ENCODE assay signal across 1 cellular context in the genomic region with DNA sequence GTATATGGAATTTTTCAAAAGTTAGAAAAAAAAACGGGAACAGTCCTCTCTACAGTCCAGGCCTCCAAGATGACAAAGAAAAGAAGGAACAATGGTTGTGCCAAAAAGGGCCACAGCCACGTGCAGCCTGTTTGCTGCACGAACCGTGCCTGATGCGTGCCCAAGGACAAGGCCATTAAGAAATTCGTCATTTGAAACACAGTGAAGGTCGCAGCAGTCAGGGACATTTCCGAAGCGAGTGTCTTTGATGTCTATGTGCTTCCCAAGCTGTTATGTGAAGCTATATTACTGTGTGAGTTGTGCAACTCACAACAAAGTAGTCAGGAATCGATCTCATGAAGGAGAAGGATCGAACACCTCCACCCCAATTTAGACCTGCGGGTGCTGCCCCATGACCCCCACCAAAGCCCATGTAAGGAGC.
TF ChIP-seq lines count a peak whose summit lies in the region.

No MANE protein-coding gene starts in this region.

TF ChIP-seq in HepG2, 621 proteins besides CTCF, POLR2A, EP300 and RAD21 (continued from another document and continues in another):
- TF ChIP-seq ZNF34 (CRISPR knock-in tag; IDR thresholded peaks at IDR 0.05; ENCODE audit: borderline replicate concordance) (no peak), RAD51 (IDR thresholded peaks at IDR 0.05; ENCODE audit: borderline replicate concordance) (no peak), ZNF777 (CRISPR knock-in tag; IDR thresholded peaks at IDR 0.05) (no peak), ZMYM2 (CRISPR knock-in tag; IDR thresholded peaks at IDR 0.05) (no peak), SP2 (CRISPR knock-in tag; IDR thresholded peaks at IDR 0.05) (no peak), DPF2 (CRISPR knock-in tag; IDR thresholded peaks at IDR 0.05; ENCODE audit: borderline replicate concordance, low read depth) (no peak), KDM4B (CRISPR knock-in tag; IDR thresholded peaks at IDR 0.05) (no peak), HMG20A (CRISPR knock-in tag; IDR thresholded peaks at IDR 0.05; ENCODE audit: borderline replicate concordance) (peak; percentile 92), ZNF460 (CRISPR knock-in tag; IDR thresholded peaks at IDR 0.05; ENCODE audit: borderline replicate concordance) (no peak), ZNF329 (CRISPR knock-in tag; IDR thresholded peaks at IDR 0.05; ENCODE audit: low read depth) (no peak), MEF2D (CRISPR knock-in tag; IDR thresholded peaks at IDR 0.05) (0 out of 2 replicates have a peak, but pooled peaks have one; percentile 30), MYC (CRISPR knock-in tag; IDR thresholded peaks at IDR 0.05; ENCODE audit: borderline replicate concordance) (peak; percentile 86), ZSCAN12 (CRISPR knock-in tag; IDR thresholded peaks at IDR 0.05) (no peak), ZNF619 (CRISPR knock-in tag; IDR thresholded peaks at IDR 0.05) (no peak), EEA1 (CRISPR knock-in tag; IDR thresholded peaks at IDR 0.05; ENCODE audit: borderline replicate concordance) (no peak), FOXM1 (CRISPR knock-in tag; IDR thresholded peaks at IDR 0.05) (no peak), CBX1 (IDR thresholded peaks at IDR 0.05; ENCODE audit: low read depth) (no peak), ZNF780A (CRISPR knock-in tag; IDR thresholded peaks at IDR 0.05) (no peak), KLF12 (CRISPR knock-in tag; IDR thresholded peaks at IDR 0.05; ENCODE audit: borderline replicate concordance) (no peak), MED8 (CRISPR knock-in tag; IDR thresholded peaks at IDR 0.05; ENCODE audit: insufficient replicate concordance) (no peak), NFYC (CRISPR knock-in tag; IDR thresholded peaks at IDR 0.05) (no peak)
- TF ChIP-seq, protein P1, sequence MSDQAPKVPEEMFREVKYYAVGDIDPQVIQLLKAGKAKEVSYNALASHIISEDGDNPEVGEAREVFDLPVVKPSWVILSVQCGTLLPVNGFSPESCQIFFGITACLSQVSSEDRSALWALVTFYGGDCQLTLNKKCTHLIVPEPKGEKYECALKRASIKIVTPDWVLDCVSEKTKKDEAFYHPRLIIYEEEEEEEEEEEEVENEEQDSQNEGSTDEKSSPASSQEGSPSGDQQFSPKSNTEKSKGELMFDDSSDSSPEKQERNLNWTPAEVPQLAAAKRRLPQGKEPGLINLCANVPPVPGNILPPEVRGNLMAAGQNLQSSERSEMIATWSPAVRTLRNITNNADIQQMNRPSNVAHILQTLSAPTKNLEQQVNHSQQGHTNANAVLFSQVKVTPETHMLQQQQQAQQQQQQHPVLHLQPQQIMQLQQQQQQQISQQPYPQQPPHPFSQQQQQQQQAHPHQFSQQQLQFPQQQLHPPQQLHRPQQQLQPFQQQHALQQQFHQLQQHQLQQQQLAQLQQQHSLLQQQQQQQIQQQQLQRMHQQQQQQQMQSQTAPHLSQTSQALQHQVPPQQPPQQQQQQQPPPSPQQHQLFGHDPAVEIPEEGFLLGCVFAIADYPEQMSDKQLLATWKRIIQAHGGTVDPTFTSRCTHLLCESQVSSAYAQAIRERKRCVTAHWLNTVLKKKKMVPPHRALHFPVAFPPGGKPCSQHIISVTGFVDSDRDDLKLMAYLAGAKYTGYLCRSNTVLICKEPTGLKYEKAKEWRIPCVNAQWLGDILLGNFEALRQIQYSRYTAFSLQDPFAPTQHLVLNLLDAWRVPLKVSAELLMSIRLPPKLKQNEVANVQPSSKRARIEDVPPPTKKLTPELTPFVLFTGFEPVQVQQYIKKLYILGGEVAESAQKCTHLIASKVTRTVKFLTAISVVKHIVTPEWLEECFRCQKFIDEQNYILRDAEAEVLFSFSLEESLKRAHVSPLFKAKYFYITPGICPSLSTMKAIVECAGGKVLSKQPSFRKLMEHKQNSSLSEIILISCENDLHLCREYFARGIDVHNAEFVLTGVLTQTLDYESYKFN (CRISPR knock-in tag; conservative IDR thresholded peaks at IDR 0.05), result peak; percentile 57
- TF ChIP-seq, protein P2, sequence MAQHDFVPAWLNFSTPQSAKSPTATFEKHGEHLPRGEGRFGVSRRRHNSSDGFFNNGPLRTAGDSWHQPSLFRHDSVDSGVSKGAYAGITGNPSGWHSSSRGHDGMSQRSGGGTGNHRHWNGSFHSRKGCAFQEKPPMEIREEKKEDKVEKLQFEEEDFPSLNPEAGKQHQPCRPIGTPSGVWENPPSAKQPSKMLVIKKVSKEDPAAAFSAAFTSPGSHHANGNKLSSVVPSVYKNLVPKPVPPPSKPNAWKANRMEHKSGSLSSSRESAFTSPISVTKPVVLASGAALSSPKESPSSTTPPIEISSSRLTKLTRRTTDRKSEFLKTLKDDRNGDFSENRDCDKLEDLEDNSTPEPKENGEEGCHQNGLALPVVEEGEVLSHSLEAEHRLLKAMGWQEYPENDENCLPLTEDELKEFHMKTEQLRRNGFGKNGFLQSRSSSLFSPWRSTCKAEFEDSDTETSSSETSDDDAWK (CRISPR knock-in tag; IDR thresholded peaks at IDR 0.05), result no peak
- TF ChIP-seq, protein P3, sequence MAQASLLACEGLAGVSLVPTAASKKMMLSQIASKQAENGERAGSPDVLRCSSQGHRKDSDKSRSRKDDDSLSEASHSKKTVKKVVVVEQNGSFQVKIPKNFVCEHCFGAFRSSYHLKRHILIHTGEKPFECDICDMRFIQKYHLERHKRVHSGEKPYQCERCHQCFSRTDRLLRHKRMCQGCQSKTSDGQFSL (CRISPR knock-in tag; IDR thresholded peaks at IDR 0.05), result no peak
- TF ChIP-seq, protein P4, sequence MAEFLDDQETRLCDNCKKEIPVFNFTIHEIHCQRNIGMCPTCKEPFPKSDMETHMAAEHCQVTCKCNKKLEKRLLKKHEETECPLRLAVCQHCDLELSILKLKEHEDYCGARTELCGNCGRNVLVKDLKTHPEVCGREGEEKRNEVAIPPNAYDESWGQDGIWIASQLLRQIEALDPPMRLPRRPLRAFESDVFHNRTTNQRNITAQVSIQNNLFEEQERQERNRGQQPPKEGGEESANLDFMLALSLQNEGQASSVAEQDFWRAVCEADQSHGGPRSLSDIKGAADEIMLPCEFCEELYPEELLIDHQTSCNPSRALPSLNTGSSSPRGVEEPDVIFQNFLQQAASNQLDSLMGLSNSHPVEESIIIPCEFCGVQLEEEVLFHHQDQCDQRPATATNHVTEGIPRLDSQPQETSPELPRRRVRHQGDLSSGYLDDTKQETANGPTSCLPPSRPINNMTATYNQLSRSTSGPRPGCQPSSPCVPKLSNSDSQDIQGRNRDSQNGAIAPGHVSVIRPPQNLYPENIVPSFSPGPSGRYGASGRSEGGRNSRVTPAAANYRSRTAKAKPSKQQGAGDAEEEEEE (CRISPR knock-in tag; IDR thresholded peaks at IDR 0.05; ENCODE audit: borderline replicate concordance), result no peak
- TF ChIP-seq, protein P5, sequence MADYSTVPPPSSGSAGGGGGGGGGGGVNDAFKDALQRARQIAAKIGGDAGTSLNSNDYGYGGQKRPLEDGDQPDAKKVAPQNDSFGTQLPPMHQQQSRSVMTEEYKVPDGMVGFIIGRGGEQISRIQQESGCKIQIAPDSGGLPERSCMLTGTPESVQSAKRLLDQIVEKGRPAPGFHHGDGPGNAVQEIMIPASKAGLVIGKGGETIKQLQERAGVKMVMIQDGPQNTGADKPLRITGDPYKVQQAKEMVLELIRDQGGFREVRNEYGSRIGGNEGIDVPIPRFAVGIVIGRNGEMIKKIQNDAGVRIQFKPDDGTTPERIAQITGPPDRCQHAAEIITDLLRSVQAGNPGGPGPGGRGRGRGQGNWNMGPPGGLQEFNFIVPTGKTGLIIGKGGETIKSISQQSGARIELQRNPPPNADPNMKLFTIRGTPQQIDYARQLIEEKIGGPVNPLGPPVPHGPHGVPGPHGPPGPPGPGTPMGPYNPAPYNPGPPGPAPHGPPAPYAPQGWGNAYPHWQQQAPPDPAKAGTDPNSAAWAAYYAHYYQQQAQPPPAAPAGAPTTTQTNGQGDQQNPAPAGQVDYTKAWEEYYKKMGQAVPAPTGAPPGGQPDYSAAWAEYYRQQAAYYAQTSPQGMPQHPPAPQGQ (CRISPR knock-in tag; IDR thresholded peaks at IDR 0.05; ENCODE audit: borderline replicate concordance), result no peak
- TF ChIP-seq, protein P6, sequence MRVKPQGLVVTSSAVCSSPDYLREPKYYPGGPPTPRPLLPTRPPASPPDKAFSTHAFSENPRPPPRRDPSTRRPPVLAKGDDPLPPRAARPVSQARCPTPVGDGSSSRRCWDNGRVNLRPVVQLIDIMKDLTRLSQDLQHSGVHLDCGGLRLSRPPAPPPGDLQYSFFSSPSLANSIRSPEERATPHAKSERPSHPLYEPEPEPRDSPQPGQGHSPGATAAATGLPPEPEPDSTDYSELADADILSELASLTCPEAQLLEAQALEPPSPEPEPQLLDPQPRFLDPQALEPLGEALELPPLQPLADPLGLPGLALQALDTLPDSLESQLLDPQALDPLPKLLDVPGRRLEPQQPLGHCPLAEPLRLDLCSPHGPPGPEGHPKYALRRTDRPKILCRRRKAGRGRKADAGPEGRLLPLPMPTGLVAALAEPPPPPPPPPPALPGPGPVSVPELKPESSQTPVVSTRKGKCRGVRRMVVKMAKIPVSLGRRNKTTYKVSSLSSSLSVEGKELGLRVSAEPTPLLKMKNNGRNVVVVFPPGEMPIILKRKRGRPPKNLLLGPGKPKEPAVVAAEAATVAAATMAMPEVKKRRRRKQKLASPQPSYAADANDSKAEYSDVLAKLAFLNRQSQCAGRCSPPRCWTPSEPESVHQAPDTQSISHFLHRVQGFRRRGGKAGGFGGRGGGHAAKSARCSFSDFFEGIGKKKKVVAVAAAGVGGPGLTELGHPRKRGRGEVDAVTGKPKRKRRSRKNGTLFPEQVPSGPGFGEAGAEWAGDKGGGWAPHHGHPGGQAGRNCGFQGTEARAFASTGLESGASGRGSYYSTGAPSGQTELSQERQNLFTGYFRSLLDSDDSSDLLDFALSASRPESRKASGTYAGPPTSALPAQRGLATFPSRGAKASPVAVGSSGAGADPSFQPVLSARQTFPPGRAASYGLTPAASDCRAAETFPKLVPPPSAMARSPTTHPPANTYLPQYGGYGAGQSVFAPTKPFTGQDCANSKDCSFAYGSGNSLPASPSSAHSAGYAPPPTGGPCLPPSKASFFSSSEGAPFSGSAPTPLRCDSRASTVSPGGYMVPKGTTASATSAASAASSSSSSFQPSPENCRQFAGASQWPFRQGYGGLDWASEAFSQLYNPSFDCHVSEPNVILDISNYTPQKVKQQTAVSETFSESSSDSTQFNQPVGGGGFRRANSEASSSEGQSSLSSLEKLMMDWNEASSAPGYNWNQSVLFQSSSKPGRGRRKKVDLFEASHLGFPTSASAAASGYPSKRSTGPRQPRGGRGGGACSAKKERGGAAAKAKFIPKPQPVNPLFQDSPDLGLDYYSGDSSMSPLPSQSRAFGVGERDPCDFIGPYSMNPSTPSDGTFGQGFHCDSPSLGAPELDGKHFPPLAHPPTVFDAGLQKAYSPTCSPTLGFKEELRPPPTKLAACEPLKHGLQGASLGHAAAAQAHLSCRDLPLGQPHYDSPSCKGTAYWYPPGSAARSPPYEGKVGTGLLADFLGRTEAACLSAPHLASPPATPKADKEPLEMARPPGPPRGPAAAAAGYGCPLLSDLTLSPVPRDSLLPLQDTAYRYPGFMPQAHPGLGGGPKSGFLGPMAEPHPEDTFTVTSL (CRISPR knock-in tag; IDR thresholded peaks at IDR 0.05; ENCODE audit: borderline replicate concordance), result 0 out of 2 replicates have a peak, but pooled peaks have one; percentile 17
- TF ChIP-seq, protein P7, sequence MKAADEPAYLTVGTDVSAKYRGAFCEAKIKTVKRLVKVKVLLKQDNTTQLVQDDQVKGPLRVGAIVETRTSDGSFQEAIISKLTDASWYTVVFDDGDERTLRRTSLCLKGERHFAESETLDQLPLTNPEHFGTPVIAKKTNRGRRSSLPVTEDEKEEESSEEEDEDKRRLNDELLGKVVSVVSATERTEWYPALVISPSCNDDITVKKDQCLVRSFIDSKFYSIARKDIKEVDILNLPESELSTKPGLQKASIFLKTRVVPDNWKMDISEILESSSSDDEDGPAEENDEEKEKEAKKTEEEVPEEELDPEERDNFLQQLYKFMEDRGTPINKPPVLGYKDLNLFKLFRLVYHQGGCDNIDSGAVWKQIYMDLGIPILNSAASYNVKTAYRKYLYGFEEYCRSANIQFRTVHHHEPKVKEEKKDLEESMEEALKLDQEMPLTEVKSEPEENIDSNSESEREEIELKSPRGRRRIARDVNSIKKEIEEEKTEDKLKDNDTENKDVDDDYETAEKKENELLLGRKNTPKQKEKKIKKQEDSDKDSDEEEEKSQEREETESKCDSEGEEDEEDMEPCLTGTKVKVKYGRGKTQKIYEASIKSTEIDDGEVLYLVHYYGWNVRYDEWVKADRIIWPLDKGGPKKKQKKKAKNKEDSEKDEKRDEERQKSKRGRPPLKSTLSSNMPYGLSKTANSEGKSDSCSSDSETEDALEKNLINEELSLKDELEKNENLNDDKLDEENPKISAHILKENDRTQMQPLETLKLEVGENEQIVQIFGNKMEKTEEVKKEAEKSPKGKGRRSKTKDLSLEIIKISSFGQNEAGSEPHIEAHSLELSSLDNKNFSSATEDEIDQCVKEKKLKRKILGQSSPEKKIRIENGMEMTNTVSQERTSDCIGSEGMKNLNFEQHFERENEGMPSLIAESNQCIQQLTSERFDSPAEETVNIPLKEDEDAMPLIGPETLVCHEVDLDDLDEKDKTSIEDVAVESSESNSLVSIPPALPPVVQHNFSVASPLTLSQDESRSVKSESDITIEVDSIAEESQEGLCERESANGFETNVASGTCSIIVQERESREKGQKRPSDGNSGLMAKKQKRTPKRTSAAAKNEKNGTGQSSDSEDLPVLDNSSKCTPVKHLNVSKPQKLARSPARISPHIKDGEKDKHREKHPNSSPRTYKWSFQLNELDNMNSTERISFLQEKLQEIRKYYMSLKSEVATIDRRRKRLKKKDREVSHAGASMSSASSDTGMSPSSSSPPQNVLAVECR (CRISPR knock-in tag; IDR thresholded peaks at IDR 0.05; ENCODE audit: borderline replicate concordance), result no peak
